In the genomic region with DNA sequence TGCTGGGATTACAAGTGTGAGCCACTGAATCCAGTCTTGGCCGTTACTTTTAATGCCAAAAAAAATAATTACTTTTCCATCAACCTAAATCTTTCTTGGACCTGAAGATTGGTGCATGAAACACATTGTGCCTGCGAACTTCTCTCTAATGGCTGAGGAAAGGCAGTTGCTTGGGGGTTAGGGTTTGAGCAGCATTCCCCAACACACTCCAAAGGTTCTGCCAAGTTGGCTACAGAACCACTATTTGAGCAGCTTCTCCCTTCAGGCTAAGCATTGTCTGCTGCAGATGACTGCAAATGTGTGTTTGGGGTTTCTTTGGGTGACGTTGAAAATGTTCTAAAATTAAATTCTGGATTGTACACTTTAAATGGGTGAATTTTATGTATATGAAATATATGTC, we compare ENCODE assay signal across 2 cellular contexts.
TF ChIP-seq lines count a peak whose summit lies in the region.

No MANE protein-coding gene starts in this region.

TF ChIP-seq in GM23338, 12 proteins besides CTCF, POLR2A, EP300 and RAD21:
- TF ChIP-seq EZH2 (IDR thresholded peaks at IDR 0.05; ENCODE audit: low read depth, unreplicated experiment) (no peak), EZH2phosphoT487 (IDR thresholded peaks at IDR 0.05; ENCODE audit: unreplicated experiment) (no peak), POLR2AphosphoS5 (IDR thresholded peaks at IDR 0.05; ENCODE audit: low read depth) (no peak), STAT1 (IDR thresholded peaks at IDR 0.05; ENCODE audit: unreplicated experiment) (no peak), JUNB (IDR thresholded peaks at IDR 0.05; ENCODE audit: unreplicated experiment) (no peak), ZNF331 (CRISPR knock-in tag; IDR thresholded peaks at IDR 0.05; ENCODE audit: low read depth) (no peak), ZNF114 (CRISPR knock-in tag; IDR thresholded peaks at IDR 0.05) (no peak), NANOG (IDR thresholded peaks at IDR 0.05; ENCODE audit: borderline replicate concordance) (no peak), CREB1 (CRISPR knock-in tag; IDR thresholded peaks at IDR 0.05; ENCODE audit: low read depth) (no peak)
- TF ChIP-seq, protein P1, sequence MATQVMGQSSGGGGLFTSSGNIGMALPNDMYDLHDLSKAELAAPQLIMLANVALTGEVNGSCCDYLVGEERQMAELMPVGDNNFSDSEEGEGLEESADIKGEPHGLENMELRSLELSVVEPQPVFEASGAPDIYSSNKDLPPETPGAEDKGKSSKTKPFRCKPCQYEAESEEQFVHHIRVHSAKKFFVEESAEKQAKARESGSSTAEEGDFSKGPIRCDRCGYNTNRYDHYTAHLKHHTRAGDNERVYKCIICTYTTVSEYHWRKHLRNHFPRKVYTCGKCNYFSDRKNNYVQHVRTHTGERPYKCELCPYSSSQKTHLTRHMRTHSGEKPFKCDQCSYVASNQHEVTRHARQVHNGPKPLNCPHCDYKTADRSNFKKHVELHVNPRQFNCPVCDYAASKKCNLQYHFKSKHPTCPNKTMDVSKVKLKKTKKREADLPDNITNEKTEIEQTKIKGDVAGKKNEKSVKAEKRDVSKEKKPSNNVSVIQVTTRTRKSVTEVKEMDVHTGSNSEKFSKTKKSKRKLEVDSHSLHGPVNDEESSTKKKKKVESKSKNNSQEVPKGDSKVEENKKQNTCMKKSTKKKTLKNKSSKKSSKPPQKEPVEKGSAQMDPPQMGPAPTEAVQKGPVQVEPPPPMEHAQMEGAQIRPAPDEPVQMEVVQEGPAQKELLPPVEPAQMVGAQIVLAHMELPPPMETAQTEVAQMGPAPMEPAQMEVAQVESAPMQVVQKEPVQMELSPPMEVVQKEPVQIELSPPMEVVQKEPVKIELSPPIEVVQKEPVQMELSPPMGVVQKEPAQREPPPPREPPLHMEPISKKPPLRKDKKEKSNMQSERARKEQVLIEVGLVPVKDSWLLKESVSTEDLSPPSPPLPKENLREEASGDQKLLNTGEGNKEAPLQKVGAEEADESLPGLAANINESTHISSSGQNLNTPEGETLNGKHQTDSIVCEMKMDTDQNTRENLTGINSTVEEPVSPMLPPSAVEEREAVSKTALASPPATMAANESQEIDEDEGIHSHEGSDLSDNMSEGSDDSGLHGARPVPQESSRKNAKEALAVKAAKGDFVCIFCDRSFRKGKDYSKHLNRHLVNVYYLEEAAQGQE (IDR thresholded peaks at IDR 0.05; ENCODE audit: unreplicated experiment) = no peak
- TF ChIP-seq, protein P2, sequence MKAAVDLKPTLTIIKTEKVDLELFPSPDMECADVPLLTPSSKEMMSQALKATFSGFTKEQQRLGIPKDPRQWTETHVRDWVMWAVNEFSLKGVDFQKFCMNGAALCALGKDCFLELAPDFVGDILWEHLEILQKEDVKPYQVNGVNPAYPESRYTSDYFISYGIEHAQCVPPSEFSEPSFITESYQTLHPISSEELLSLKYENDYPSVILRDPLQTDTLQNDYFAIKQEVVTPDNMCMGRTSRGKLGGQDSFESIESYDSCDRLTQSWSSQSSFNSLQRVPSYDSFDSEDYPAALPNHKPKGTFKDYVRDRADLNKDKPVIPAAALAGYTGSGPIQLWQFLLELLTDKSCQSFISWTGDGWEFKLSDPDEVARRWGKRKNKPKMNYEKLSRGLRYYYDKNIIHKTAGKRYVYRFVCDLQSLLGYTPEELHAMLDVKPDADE (IDR thresholded peaks at IDR 0.05) = no peak

TF ChIP-seq in K562, 482 proteins besides CTCF, POLR2A, EP300 and RAD21:
- no peak for TF ChIP-seq NFYB (IDR thresholded peaks at IDR 0.05; ENCODE audit: extremely low read depth, insufficient read length)
- TF ChIP-seq ZFP36 (IDR thresholded peaks at IDR 0.05; ENCODE audit: low read depth, low read length, partially characterized antibody) = no peak
- TF ChIP-seq, protein P3, sequence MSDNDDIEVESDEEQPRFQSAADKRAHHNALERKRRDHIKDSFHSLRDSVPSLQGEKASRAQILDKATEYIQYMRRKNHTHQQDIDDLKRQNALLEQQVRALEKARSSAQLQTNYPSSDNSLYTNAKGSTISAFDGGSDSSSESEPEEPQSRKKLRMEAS (CRISPR knock-in tag; IDR thresholded peaks at IDR 0.05) = no peak
- TF ChIP-seq HNRNPK (IDR thresholded peaks at IDR 0.05; ENCODE audit: low read depth, low read length, poor library complexity, severe bottlenecking) = no peak
- no peak for TF ChIP-seq SUPT5H (IDR thresholded peaks at IDR 0.05)
- TF ChIP-seq, protein P4, sequence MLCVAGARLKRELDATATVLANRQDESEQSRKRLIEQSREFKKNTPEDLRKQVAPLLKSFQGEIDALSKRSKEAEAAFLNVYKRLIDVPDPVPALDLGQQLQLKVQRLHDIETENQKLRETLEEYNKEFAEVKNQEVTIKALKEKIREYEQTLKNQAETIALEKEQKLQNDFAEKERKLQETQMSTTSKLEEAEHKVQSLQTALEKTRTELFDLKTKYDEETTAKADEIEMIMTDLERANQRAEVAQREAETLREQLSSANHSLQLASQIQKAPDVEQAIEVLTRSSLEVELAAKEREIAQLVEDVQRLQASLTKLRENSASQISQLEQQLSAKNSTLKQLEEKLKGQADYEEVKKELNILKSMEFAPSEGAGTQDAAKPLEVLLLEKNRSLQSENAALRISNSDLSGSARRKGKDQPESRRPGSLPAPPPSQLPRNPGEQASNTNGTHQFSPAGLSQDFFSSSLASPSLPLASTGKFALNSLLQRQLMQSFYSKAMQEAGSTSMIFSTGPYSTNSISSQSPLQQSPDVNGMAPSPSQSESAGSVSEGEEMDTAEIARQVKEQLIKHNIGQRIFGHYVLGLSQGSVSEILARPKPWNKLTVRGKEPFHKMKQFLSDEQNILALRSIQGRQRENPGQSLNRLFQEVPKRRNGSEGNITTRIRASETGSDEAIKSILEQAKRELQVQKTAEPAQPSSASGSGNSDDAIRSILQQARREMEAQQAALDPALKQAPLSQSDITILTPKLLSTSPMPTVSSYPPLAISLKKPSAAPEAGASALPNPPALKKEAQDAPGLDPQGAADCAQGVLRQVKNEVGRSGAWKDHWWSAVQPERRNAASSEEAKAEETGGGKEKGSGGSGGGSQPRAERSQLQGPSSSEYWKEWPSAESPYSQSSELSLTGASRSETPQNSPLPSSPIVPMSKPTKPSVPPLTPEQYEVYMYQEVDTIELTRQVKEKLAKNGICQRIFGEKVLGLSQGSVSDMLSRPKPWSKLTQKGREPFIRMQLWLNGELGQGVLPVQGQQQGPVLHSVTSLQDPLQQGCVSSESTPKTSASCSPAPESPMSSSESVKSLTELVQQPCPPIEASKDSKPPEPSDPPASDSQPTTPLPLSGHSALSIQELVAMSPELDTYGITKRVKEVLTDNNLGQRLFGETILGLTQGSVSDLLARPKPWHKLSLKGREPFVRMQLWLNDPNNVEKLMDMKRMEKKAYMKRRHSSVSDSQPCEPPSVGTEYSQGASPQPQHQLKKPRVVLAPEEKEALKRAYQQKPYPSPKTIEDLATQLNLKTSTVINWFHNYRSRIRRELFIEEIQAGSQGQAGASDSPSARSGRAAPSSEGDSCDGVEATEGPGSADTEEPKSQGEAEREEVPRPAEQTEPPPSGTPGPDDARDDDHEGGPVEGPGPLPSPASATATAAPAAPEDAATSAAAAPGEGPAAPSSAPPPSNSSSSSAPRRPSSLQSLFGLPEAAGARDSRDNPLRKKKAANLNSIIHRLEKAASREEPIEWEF (CRISPR knock-in tag; IDR thresholded peaks at IDR 0.05) = no peak
- TF ChIP-seq, protein P5, sequence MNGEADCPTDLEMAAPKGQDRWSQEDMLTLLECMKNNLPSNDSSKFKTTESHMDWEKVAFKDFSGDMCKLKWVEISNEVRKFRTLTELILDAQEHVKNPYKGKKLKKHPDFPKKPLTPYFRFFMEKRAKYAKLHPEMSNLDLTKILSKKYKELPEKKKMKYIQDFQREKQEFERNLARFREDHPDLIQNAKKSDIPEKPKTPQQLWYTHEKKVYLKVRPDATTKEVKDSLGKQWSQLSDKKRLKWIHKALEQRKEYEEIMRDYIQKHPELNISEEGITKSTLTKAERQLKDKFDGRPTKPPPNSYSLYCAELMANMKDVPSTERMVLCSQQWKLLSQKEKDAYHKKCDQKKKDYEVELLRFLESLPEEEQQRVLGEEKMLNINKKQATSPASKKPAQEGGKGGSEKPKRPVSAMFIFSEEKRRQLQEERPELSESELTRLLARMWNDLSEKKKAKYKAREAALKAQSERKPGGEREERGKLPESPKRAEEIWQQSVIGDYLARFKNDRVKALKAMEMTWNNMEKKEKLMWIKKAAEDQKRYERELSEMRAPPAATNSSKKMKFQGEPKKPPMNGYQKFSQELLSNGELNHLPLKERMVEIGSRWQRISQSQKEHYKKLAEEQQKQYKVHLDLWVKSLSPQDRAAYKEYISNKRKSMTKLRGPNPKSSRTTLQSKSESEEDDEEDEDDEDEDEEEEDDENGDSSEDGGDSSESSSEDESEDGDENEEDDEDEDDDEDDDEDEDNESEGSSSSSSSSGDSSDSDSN (IDR thresholded peaks at IDR 0.05; ENCODE audit: borderline replicate concordance in 1 of 2, low read depth in 2 of 2, low read length in 2 of 2) = no peak
- TF ChIP-seq MAZ (CRISPR knock-in tag; conservative IDR thresholded peaks at IDR 0.05 in 1 of 2, IDR thresholded peaks at IDR 0.05 in 1 of 2) = no peak
